ENCODE assay signal across 8 cellular contexts in genomic region chr7:72827839-72828591, GRCh38. TPM values are rescaled to one million over a fixed set of nuclear protein-coding genes. Genes with fewer than 3 reads are reported as not detected.
DNase-seq lines count a peak whose midpoint lies in the region; ATAC-seq and TF ChIP-seq lines count a peak whose summit lies in the region.

A gene with protein sequence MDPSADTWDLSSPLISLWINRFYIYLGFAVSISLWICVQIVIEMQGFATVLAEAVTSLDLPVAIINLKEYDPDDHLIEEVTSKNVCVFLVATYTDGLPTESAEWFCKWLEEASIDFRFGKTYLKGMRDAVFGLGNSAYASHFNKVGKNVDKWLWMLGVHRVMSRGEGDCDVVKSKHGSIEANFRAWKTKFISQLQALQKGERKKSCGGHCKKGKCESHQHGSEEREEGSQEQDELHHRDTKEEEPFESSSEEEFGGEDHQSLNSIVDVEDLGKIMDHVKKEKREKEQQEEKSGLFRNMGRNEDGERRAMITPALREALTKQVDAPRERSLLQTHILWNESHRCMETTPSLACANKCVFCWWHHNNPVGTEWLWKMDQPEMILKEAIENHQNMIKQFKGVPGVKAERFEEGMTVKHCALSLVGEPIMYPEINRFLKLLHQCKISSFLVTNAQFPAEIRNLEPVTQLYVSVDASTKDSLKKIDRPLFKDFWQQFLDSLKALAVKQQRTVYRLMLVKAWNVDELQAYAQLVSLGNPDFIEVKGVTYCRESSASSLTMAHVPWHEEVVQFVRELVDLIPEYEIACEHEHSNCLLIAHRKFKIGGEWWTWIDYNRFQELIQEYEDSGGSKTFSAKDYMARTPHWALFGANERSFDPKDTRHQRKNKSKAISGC (minus strand): TSS chr7:72828200. CDS start chr7:72828075, 125 bp downstream.

- peak; percentile 92 for ATAC-seq in HG03432 (IDR thresholded peaks at IDR 0.05; ENCODE audit: unreplicated experiment)

- peak; percentile 89 for TF ChIP-seq POLR2A in GM19193 (IDR thresholded peaks at IDR 0.05; ENCODE audit: extremely low read depth, insufficient read depth, insufficient read length)

- DNase-seq in Ammon's horn (ENCODE audit: low spot score): peak; percentile 99
- DNase-seq in NCI-H460 (ENCODE audit: extremely low read depth, low read depth): peak; percentile 97
- DNase-seq in activated CD4-positive, alpha-beta T cell treated with anti-CD3 and anti-CD28 coated beads for 1 hour: peak; percentile 96
- DNase-seq in cerebellum (ENCODE audit: low spot score): peak; percentile 93
- DNase-seq in islet precursor cell: peak; percentile 99
- peak; percentile 93 for DNase-seq in stimulated activated CD4-positive, alpha-beta T cell treated with anti-CD3 and anti-CD28 coated beads, Interleukin-12 subunit alpha, Interleukin-12 subunit beta, amount 100 ng/mL, for 4 hours

RNA-seq across cellular contexts. Expression of the gene that starts here (rescaled TPM):
- 0.89 and 1.2 TPM in 2 replicates for total RNA-seq in NCI-H460 (2014; rRNA removed; shearing (Covaris generic))
- polyA plus RNA-seq in NCI-H460 (2014; cell fraction: nucleus; rRNA removed): 0.74 and 1.4 TPM in 2 replicates
- total RNA-seq in cerebellum: 3.9 TPM

Comparison
In these comparisons a context has a peak if more than half of its experiments do, and no peak if none do; other contexts are left out.
1. Peak in every context shown above with its lines: DNase-seq and ATAC-seq.